29 cellular contexts compared by ENCODE assay signal in genomic region chr13:98118865-98119264, GRCh38. TPM values are rescaled to one million over a fixed set of nuclear protein-coding genes. Genes with fewer than 3 reads are reported as not detected.
DNase-seq lines count a peak whose midpoint lies in the region; TF ChIP-seq lines count a peak whose summit lies in the region.
"Had no signal": no experiment of that assay in that cellular context is flagged by ENCODE, and none has a peak within 500 bp of the region (broad histone marks: within the 10 kb centered on the region; RNA-seq: fewer than 3 reads in every experiment).

No MANE protein-coding gene starts in this region.

- H4K20me1 ChIP-seq in H9 (ENCODE audit: control insufficient read depth, insufficient read depth, insufficient read length), result no peaks in the 10 kb centered on the region
- H4K20me1 ChIP-seq: BLaER1 had no signal

- no peaks in the 10 kb centered on the region for H3K23me2 ChIP-seq in H9 (ENCODE audit: insufficient read length, low read depth, low read length, poor library complexity, severe bottlenecking)

- TF ChIP-seq CTCF in HEK293 (tag by site-specific recombination; IDR thresholded peaks at IDR 0.05) (no peak), endodermal cell (conservative IDR thresholded peaks at IDR 0.05) (no peak), H9 (conservative IDR thresholded peaks at IDR 0.05) (no peak)

- H4K91ac ChIP-seq in neuronal stem cell (ENCODE audit: low read depth, low read length, poor library complexity) (no peak overlapping the region), H9 (ENCODE audit: insufficient read length, low read depth, low read length) (no peak overlapping the region)

- no peak overlapping the region for H3T11ph ChIP-seq in H9 (ENCODE audit: low read length)

- peak overlapping the region; percentile 47 for H3K56ac ChIP-seq in mesendoderm (ENCODE audit: low read length)
- H3K56ac ChIP-seq in H9 (ENCODE audit: insufficient read length, low read depth, low read length), result no peak overlapping the region

- peaks cover 35% of the 10 kb centered on the region for H3K9me3 Mint-ChIP-seq in endodermal cell
- peaks cover 0 to 8% of the 10 kb centered on the region in 2 experiments; a peak in 2 of 5 replicates for H3K9me3 Mint-ChIP-seq in H9

- H3K36me3 ChIP-seq in HEK293 (ENCODE audit: control insufficient read depth in 2 of 2, insufficient read depth in 1 of 2, low read length in 2 of 2) (no peaks in the 10 kb centered on the region), endodermal cell (ENCODE audit: control insufficient read depth, insufficient read depth, low read length) (no peaks in the 10 kb centered on the region), mesendoderm (ENCODE audit: control insufficient read depth, insufficient read depth, low read length) (no peaks in the 10 kb centered on the region), neuronal stem cell (replicated peaks in 1 of 2; ENCODE audit: control insufficient read depth in 2 of 2, insufficient read depth in 2 of 2, low read length in 2 of 2) (no peaks in the 10 kb centered on the region)
- H3K36me3 ChIP-seq: BE2C, BLaER1 had no signal

- H3K27me3 Mint-ChIP-seq in endodermal cell (ENCODE audit: insufficient read depth) (no peaks in the 10 kb centered on the region), H9 (ENCODE audit: low read depth) (no peaks in the 10 kb centered on the region)

- H3K79me1 ChIP-seq in mesendoderm (ENCODE audit: low read length) (no peaks in the 10 kb centered on the region), neuronal stem cell (ENCODE audit: low read depth, low read length) (no peaks in the 10 kb centered on the region), H9 (ENCODE audit: insufficient read depth, low read depth, low read length, poor library complexity, severe bottlenecking) (no peaks in the 10 kb centered on the region)

- H3K4me1 ChIP-seq in HEK293 (ENCODE audit: control insufficient read depth, insufficient read depth, low read length) (no peaks in the 10 kb centered on the region), endodermal cell (ENCODE audit: control insufficient read depth, insufficient read depth, low read length) (no peaks in the 10 kb centered on the region), mesendoderm (ENCODE audit: control insufficient read depth, low read depth, low read length) (peaks cover 4% of the 10 kb centered on the region), neuronal stem cell (ENCODE audit: control insufficient read depth in 2 of 2, insufficient read depth in 1 of 2, low read depth in 1 of 2, low read length in 2 of 2) (peaks cover 0 to 2% of the 10 kb centered on the region in 2 donors), H9 (ENCODE audit: insufficient read depth, low read length) (no peaks in the 10 kb centered on the region)
- H3K4me1 ChIP-seq: BE2C, BLaER1 had no signal

- H3K9me3 ChIP-seq in HEK293 (ENCODE audit: control insufficient read depth, insufficient read depth, low read depth, low read length) (no peaks in the 10 kb centered on the region), endodermal cell (ENCODE audit: control insufficient read depth, low read length) (peaks cover 16% of the 10 kb centered on the region), neuronal stem cell (replicated peaks in 1 of 2; ENCODE audit: control insufficient read depth in 2 of 2, insufficient read depth in 1 of 2, low read depth in 1 of 2, low read length in 2 of 2) (peaks cover 2 to 3% of the 10 kb centered on the region in 2 donors), H9 (ENCODE audit: control insufficient read depth, low read depth, low read length) (no peaks in the 10 kb centered on the region)

- no peak overlapping the region for H2AK5ac ChIP-seq in mesendoderm (ENCODE audit: low read length)
- H2AK5ac ChIP-seq in neuronal stem cell (ENCODE audit: low read depth, low read length), result no peak overlapping the region
- no peak overlapping the region for H2AK5ac ChIP-seq in H9 (ENCODE audit: insufficient read length, low read length)

- no peak overlapping the region for H2BK15ac ChIP-seq in mesendoderm (replicated peaks; ENCODE audit: low read depth)
- no peak overlapping the region for H2BK15ac ChIP-seq in neuronal stem cell (ENCODE audit: low read length)
- H2BK15ac ChIP-seq in H9 (ENCODE audit: low read depth, low read length), result no peak overlapping the region

- CTCF ChIA-PET in HEK293 (lab: Yijun Ruan, JAX), result no interaction called here

- H3K23ac ChIP-seq in mesendoderm (ENCODE audit: low read length) (no peak overlapping the region), neuronal stem cell (ENCODE audit: low read depth, low read length, poor library complexity) (no peak overlapping the region), H9 (ENCODE audit: insufficient read length, low read depth, low read length) (no peak overlapping the region)

- H3K4me3 ChIP-seq in HEK293 (ENCODE audit: low read depth, low read length), result no peak overlapping the region
- H3K4me3 ChIP-seq in endodermal cell (ENCODE audit: low read length), result no peak overlapping the region
- no peak overlapping the region for H3K4me3 ChIP-seq in mesendoderm (ENCODE audit: low read length)
- peak overlapping the region in 1 of 2 donors; percentile 34 for H3K4me3 ChIP-seq in neuronal stem cell (ENCODE audit: low read length in 2 of 2)
- H3K4me3 ChIP-seq: BLaER1, GM12878 had no signal

- H3K4me3 Mint-ChIP-seq in endodermal cell (no peak overlapping the region), H9 (no peak overlapping the region)
- H3K4me3 Mint-ChIP-seq: CD14-positive monocyte; CD4-positive, alpha-beta memory T cell; CD4-positive, CD25-positive, alpha-beta regulatory T cell; CD8-positive, alpha-beta memory T cell had no signal

- H3K27ac ChIP-seq in HEK293 (ENCODE audit: extremely low read depth, low read depth, low read length) (no peak overlapping the region), endodermal cell (ENCODE audit: low read depth, low read length) (no peak overlapping the region), mesendoderm (ENCODE audit: low read depth, low read length) (peak overlapping the region; percentile 51), neuronal stem cell (replicated peaks; ENCODE audit: low read length) (no peak overlapping the region), H9 (ENCODE audit: insufficient read length, low read depth, low read length) (no peak overlapping the region)
- H3K27ac ChIP-seq: BLaER1 had no signal

- H2BK5ac ChIP-seq in mesendoderm (ENCODE audit: low read length), result no peak overlapping the region
- H2BK5ac ChIP-seq in neuronal stem cell (ENCODE audit: low read length), result no peak overlapping the region
- no peak overlapping the region for H2BK5ac ChIP-seq in H9 (ENCODE audit: insufficient read length, low read length)

- H3K18ac ChIP-seq in mesendoderm (ENCODE audit: low read length) (no peak overlapping the region), neuronal stem cell (ENCODE audit: low read length) (no peak overlapping the region), H9 (ENCODE audit: insufficient read length, low read depth, low read length) (no peak overlapping the region)

- H4K5ac ChIP-seq in mesendoderm (ENCODE audit: low read length) (no peak overlapping the region), H9 (ENCODE audit: insufficient read length, low read depth, low read length) (no peak overlapping the region)

- H3K4ac ChIP-seq in mesendoderm (ENCODE audit: low read depth, low read length) (no peak overlapping the region), neuronal stem cell (ENCODE audit: low read length) (no peak overlapping the region), H9 (ENCODE audit: low read depth, low read length) (no peak overlapping the region)

- peak overlapping the region; percentile 49 for H3K14ac ChIP-seq in neuronal stem cell (ENCODE audit: low read length)
- H3K14ac ChIP-seq in H9 (ENCODE audit: insufficient read depth, low read length), result no peak overlapping the region

- no peak overlapping the region for H4K8ac ChIP-seq in mesendoderm (ENCODE audit: low read depth, low read length)
- no peak overlapping the region for H4K8ac ChIP-seq in neuronal stem cell (ENCODE audit: low read depth, low read length)
- H4K8ac ChIP-seq in H9 (replicated peaks; ENCODE audit: insufficient read length, low read depth, low read length), result no peak overlapping the region

- no peak overlapping the region for H2BK12ac ChIP-seq in neuronal stem cell (ENCODE audit: low read length)
- H2BK12ac ChIP-seq in H9 (ENCODE audit: insufficient read length, low read depth, low read length), result no peak overlapping the region

- H3K36me3 Mint-ChIP-seq in endodermal cell (ENCODE audit: low read depth) (no peaks in the 10 kb centered on the region), H9 (ENCODE audit: insufficient read depth in 1 of 3, low read depth in 3 of 3) (peaks cover 0 to 4% (median 0%) of the 10 kb centered on the region in 3 experiments; a peak in 2 of 7 replicates)
- H3K36me3 Mint-ChIP-seq: CD14-positive monocyte; CD4-positive, alpha-beta memory T cell; CD4-positive, CD25-positive, alpha-beta regulatory T cell; CD8-positive, alpha-beta memory T cell had no signal

- H3K9ac ChIP-seq in endodermal cell (ENCODE audit: extremely low read depth, low read length, poor library complexity, severe bottlenecking) (no peak overlapping the region), mesendoderm (ENCODE audit: low read length) (no peak overlapping the region), neuronal stem cell (ENCODE audit: low read depth, low read length, poor library complexity) (no peak overlapping the region), H9 (ENCODE audit: extremely low read depth, insufficient read length, low read length) (no peak overlapping the region)
- H3K9ac ChIP-seq: BLaER1 had no signal

- H3K27me3 ChIP-seq in endodermal cell (ENCODE audit: control insufficient read depth, insufficient read depth, low read length, poor library complexity, severe bottlenecking) (no peaks in the 10 kb centered on the region), mesendoderm (ENCODE audit: insufficient read depth, low read length, poor library complexity) (no peaks in the 10 kb centered on the region), neuronal stem cell (ENCODE audit: control insufficient read depth in 3 of 3, insufficient read depth in 3 of 3, low read depth in 1 of 3, low read length in 3 of 3) (peaks cover 0 to 3% (median 2%) of the 10 kb centered on the region in 3 experiments), H9 (ENCODE audit: insufficient read depth, low read length) (no peaks in the 10 kb centered on the region)
- H3K27me3 ChIP-seq: BE2C, BLaER1 had no signal

- H2BK120ac ChIP-seq in mesendoderm (ENCODE audit: low read depth, low read length) (no peak overlapping the region), neuronal stem cell (ENCODE audit: low read depth, low read length) (no peak overlapping the region), H9 (ENCODE audit: low read depth, low read length, poor library complexity, severe bottlenecking) (no peak overlapping the region)

- no peak overlapping the region for H3K4me2 ChIP-seq in mesendoderm (ENCODE audit: low read length)
- no peak overlapping the region for H3K4me2 ChIP-seq in neuronal stem cell (ENCODE audit: insufficient read depth, low read length, poor library complexity, severe bottlenecking)
- H3K4me2 ChIP-seq in H9 (ENCODE audit: insufficient read depth, insufficient read length, low read length), result no peak overlapping the region
- H3K4me2 ChIP-seq: BLaER1 had no signal

- H3K4me1 Mint-ChIP-seq in endodermal cell (peaks cover 6% of the 10 kb centered on the region), H9 (peaks cover 6% of the 10 kb centered on the region in 2 experiments; a peak in 3 of 4 replicates)
- H3K4me1 Mint-ChIP-seq: CD14-positive monocyte; CD4-positive, alpha-beta memory T cell; CD4-positive, CD25-positive, alpha-beta regulatory T cell; CD8-positive, alpha-beta memory T cell had no signal

- no peak for DNase-seq in endodermal cell
- no peak for DNase-seq in mesendoderm
- no peak for DNase-seq in neuronal stem cell (ENCODE audit: low spot score)
- DNase-seq in H9, result no peak
- no peak for DNase-seq in inferior parietal cortex (ENCODE audit: extremely low spot score)
- DNase-seq in stimulated activated naive CD4-positive, alpha-beta T cell (lab: John Stamatoyannopoulos, UW), result no peak
- DNase-seq: 8988T; ACHN; BE2C; C1 segment of cervical spinal cord; CD4-positive, alpha-beta memory T cell; CD4-positive, CD25-positive, alpha-beta regulatory T cell; CD8-positive, alpha-beta memory T cell; COR-L47; DMS 273 treated with DMSO at 0.1 percent for 48 hours; DMS153; DMS53; DMS79; DND-41; EL; GDM1 had no signal

- POLR2A ChIA-PET in HEK293 (lab: Yijun Ruan, JAX), result no interaction called here

- H2AFZ ChIP-seq in neuronal stem cell (ENCODE audit: low read length) (no peak overlapping the region), H9 (ENCODE audit: low read length) (no peak overlapping the region)

- peak overlapping the region; percentile 30 for H3K27ac Mint-ChIP-seq in endodermal cell
- H3K27ac Mint-ChIP-seq in H9, result no peak overlapping the region
- H3K27ac Mint-ChIP-seq: CD14-positive monocyte; CD4-positive, alpha-beta memory T cell; CD4-positive, CD25-positive, alpha-beta regulatory T cell; CD8-positive, alpha-beta memory T cell had no signal

- no peak overlapping the region for H2BK20ac ChIP-seq in H9 (ENCODE audit: low read depth, low read length, poor library complexity, severe bottlenecking)

- no peaks in the 10 kb centered on the region for H3K79me2 ChIP-seq in mesendoderm (ENCODE audit: control insufficient read depth, insufficient read depth, low read length)
- no peaks in the 10 kb centered on the region for H3K79me2 ChIP-seq in H9 (ENCODE audit: insufficient read depth, low read length)

RNA-seq across cellular contexts. Expression of gene FARP1, which starts 24.0 kb away (rescaled TPM):
- total RNA-seq in endodermal cell, result 100 to 1,000 TPM; 237 to 319 TPM
- 114 TPM for polyA plus RNA-seq in endodermal cell (2013, experiment 1 of 2)
- 116 TPM for polyA plus RNA-seq in endodermal cell (2013, experiment 2 of 2)
- polyA plus RNA-seq in mesendoderm (2013, experiment 1 of 2), result 92.7 TPM
- polyA plus RNA-seq in mesendoderm (2013, experiment 2 of 2), result 92.0 TPM
- 161 TPM for polyA plus RNA-seq in neuronal stem cell (2013, experiment 1 of 2)
- polyA plus RNA-seq in neuronal stem cell (2013, experiment 2 of 2), result 162 TPM
- 95.9 and 97.4 TPM in 2 replicates for total RNA-seq in H9 (2021)

RNA-seq across cellular contexts. Expression of gene RNF113B, which starts 58.2 kb away (rescaled TPM):
- not detected for total RNA-seq in endodermal cell
- polyA plus RNA-seq in endodermal cell (2013, experiment 1 of 2), result not detected
- not detected for polyA plus RNA-seq in endodermal cell (2013, experiment 2 of 2)
- polyA plus RNA-seq in mesendoderm (2013, experiment 1 of 2), result not detected
- not detected for polyA plus RNA-seq in mesendoderm (2013, experiment 2 of 2)
- polyA plus RNA-seq in neuronal stem cell (2013, experiment 1 of 2), result not detected
- not detected for polyA plus RNA-seq in neuronal stem cell (2013, experiment 2 of 2)
- total RNA-seq in H9 (2021), result not detected in 2 replicates
- total RNA-seq: A673; CD4-positive, alpha-beta memory T cell; CD4-positive, CD25-positive, alpha-beta regulatory T cell; CD8-positive, alpha-beta memory T cell; Daoy; G401; GM12878 had no signal
- polyA plus RNA-seq: AG04450; CD14-positive monocyte; CD4-positive, alpha-beta memory T cell; CD4-positive, CD25-positive, alpha-beta regulatory T cell; CD8-positive, alpha-beta memory T cell; GM12878 had no signal
